ENCODE assay signal across 10 cellular contexts in genomic region chr5:159764283-159764927, GRCh38.
DNase-seq lines count a peak whose midpoint lies in the region; FAIRE-seq and TF ChIP-seq lines count a peak whose summit lies in the region.
"Had no signal": no experiment of that assay in that cellular context is flagged by ENCODE, and none has a peak within 500 bp of the region (broad histone marks: within the 10 kb centered on the region; RNA-seq: fewer than 3 reads in every experiment).

No MANE protein-coding gene starts in this region.

- H3K79me2 ChIP-seq in H1 (ENCODE audit: control insufficient read depth in 1 of 2, insufficient read depth in 2 of 2, low read length in 2 of 2), result no peaks in the 10 kb centered on the region

- no peak overlapping the region for H3K27ac Mint-ChIP-seq in CD4-positive, alpha-beta memory T cell

- H2AK5ac ChIP-seq in H1 (ENCODE audit: low read depth, low read length), result no peak overlapping the region

- no peak overlapping the region for H4K91ac ChIP-seq in H1 (replicated peaks; ENCODE audit: insufficient read length, low read length)

- no peaks in the 10 kb centered on the region for H4K20me1 ChIP-seq in H1 (replicated peaks in 1 of 2; ENCODE audit: control insufficient read depth in 1 of 2, insufficient read depth in 2 of 2, low read length in 2 of 2)

- no peak overlapping the region for H4K8ac ChIP-seq in H1 (ENCODE audit: extremely low read depth, insufficient read depth, low read length)

- H3K23ac ChIP-seq in H1 (ENCODE audit: insufficient read length), result no peak overlapping the region

- H3K27me3 ChIP-seq in H1 (replicated peaks in 1 of 4; ENCODE audit: control insufficient read depth in 3 of 4, extremely low read depth in 1 of 4, insufficient read depth in 3 of 4, low read length in 3 of 4), result no peaks in the 10 kb centered on the region
- no peaks in the 10 kb centered on the region for H3K27me3 ChIP-seq in CD4-positive, alpha-beta memory T cell (ENCODE audit: insufficient read depth, low read length)
- H3K27me3 ChIP-seq in esophagus squamous epithelium, result peaks cover 0 to 5% (median 0%) of the 10 kb centered on the region in 4 donors
- H3K27me3 ChIP-seq: vagina had no signal

- H3K9ac ChIP-seq in H1 (replicated peaks in 1 of 4; ENCODE audit: extremely low read depth in 1 of 4, low read depth in 3 of 4, low read length in 3 of 4), result no peak overlapping the region

- H2BK120ac ChIP-seq in H1 (replicated peaks; ENCODE audit: low read depth, low read length), result no peak overlapping the region

- WGBS in H1 (ENCODE audit: extremely low coverage in 1 of 2, insufficient coverage in 1 of 2, insufficient read length in 1 of 2, insufficient replicate concordance in 2 of 2, low coverage in 1 of 2, low lambda C conversion rate in 2 of 2, missing lambda C conversion rate in 1 of 2), 2 experiments, result 83% methylated on average over 6 of the region's 6 CpGs; no CpG with 5 or more reads in 1 of the 2 experiments
- WGBS in esophagus squamous epithelium, 2 donors, result 50 to 51% methylated on average over 6 of the region's 6 CpGs

- no peak for TF ChIP-seq POLR2A in H1 (IDR thresholded peaks at IDR 0.05; ENCODE audit: control extremely low read depth in 1 of 2, low read depth in 2 of 2, low read length in 2 of 2)
- no peak for TF ChIP-seq POLR2A in esophagus squamous epithelium (IDR thresholded peaks at IDR 0.05)

- H3K4me2 ChIP-seq in H1 (ENCODE audit: insufficient read depth in 1 of 2, low read depth in 2 of 2, low read length in 2 of 2), result no peak overlapping the region

- H3K4me3 ChIP-seq in H1 (ENCODE audit: extremely low read depth in 1 of 4, insufficient read depth in 2 of 4, low read depth in 3 of 4, low read length in 4 of 4) (no peak overlapping the region), esophagus squamous epithelium (no peak overlapping the region)
- no peak overlapping the region for H3K4me3 ChIP-seq in CD4-positive, alpha-beta memory T cell (ENCODE audit: low read length in 2 of 2)
- H3K4me3 ChIP-seq: vagina had no signal

- POLR2A ChIA-PET in H1 (lab: Charles Lee; ENCODE audit: partially characterized antibody), result no interaction called here
- POLR2A ChIA-PET in CD4-positive, alpha-beta memory T cell (lab: Charles Lee; ENCODE audit: partially characterized antibody), result no interaction called here

- DNase-seq in ELR (ENCODE audit: low read depth) (peak; percentile 84), NOMO-1 (lab: John Stamatoyannopoulos, UW; ENCODE audit: unreplicated experiment in 2 of 2) (peak; percentile 80 to 84), H1 (ENCODE audit: low read depth in 1 of 2, low spot score in 2 of 2) (no peak), non-pigmented ciliary epithelial cell (ENCODE audit: low read depth) (peak; percentile 72), esophagus squamous epithelium (lab: John Stamatoyannopoulos, UW) (no peak), NCI-H1436 (lab: John Stamatoyannopoulos, UW) (no peak), DMS153 (lab: John Stamatoyannopoulos, UW) (no peak)
- DNase-seq in CD4-positive, alpha-beta memory T cell, result no peak
- DNase-seq: NCI-H526 had no signal

- no peak overlapping the region for H2BK5ac ChIP-seq in H1 (ENCODE audit: low read depth, low read length)

- H3K14ac ChIP-seq in H1 (ENCODE audit: insufficient read length), result no peak overlapping the region

- H2BK15ac ChIP-seq in H1 (ENCODE audit: low read length), result no peak overlapping the region

- no peaks in the 10 kb centered on the region for H3K9me3 ChIP-seq in H1 (ENCODE audit: insufficient read depth in 2 of 2, low read depth in 1 of 2, low read length in 1 of 2)
- no peaks in the 10 kb centered on the region for H3K9me3 ChIP-seq in CD4-positive, alpha-beta memory T cell (ENCODE audit: control insufficient read depth in 1 of 2, low read length in 2 of 2)
- no peaks in the 10 kb centered on the region for H3K9me3 ChIP-seq in esophagus squamous epithelium
- H3K9me3 ChIP-seq: vagina had no signal

- no peak overlapping the region for H4K5ac ChIP-seq in H1 (ENCODE audit: insufficient read length, low read depth, low read length)

- H2BK20ac ChIP-seq in H1 (ENCODE audit: low read length), result no peak overlapping the region

- H3K79me1 ChIP-seq in H1 (ENCODE audit: low read depth, low read length), result no peaks in the 10 kb centered on the region

- H3K23me2 ChIP-seq in H1 (ENCODE audit: low read depth, low read length), result no peaks in the 10 kb centered on the region

- peaks cover 9 to 12% of the 10 kb centered on the region in 2 donors for H3K27me3 Mint-ChIP-seq in CD4-positive, alpha-beta memory T cell

- H2AFZ ChIP-seq in H1 (ENCODE audit: low read length), result no peak overlapping the region; the same call in 1 of the 2 replicates

- H3K27ac ChIP-seq in H1 (ENCODE audit: low read depth, low read length) (no peak overlapping the region), esophagus squamous epithelium (no peak overlapping the region)
- no peak overlapping the region for H3K27ac ChIP-seq in CD4-positive, alpha-beta memory T cell (ENCODE audit: low read depth, low read length)
- H3K27ac ChIP-seq: vagina had no signal

- H3K4ac ChIP-seq in H1 (replicated peaks; ENCODE audit: insufficient read length, low read depth, low read length), result no peak overlapping the region

- no peak for FAIRE-seq in H1 (lab: Jason Lieb, UNC)

- no peak overlapping the region for H3K18ac ChIP-seq in H1 (ENCODE audit: extremely low read depth, low read length)

- no peak for TF ChIP-seq RAD21 in H1 (IDR thresholded peaks at IDR 0.05 in 1 of 2, conservative IDR thresholded peaks at IDR 0.05 in 1 of 2; ENCODE audit: low read depth in 2 of 2, low read length in 2 of 2)

- TF ChIP-seq EP300 in H1 (IDR thresholded peaks at IDR 0.05; ENCODE audit: borderline replicate concordance in 1 of 2, low read depth in 2 of 2, low read length in 2 of 2), result no peak

- peaks cover 0 to 7% (median 2%) of the 10 kb centered on the region in 4 donors for H3K4me1 Mint-ChIP-seq in CD4-positive, alpha-beta memory T cell

- H3K9me3 Mint-ChIP-seq in CD4-positive, alpha-beta memory T cell, result peaks cover 0 to 4% (median 0%) of the 10 kb centered on the region in 8 donors

- no peak overlapping the region for H3K4me3 Mint-ChIP-seq in CD4-positive, alpha-beta memory T cell

- H3K56ac ChIP-seq in H1 (replicated peaks; ENCODE audit: insufficient read length, low read depth, low read length), result no peak overlapping the region

- H2BK12ac ChIP-seq in H1 (ENCODE audit: low read depth, low read length), result no peak overlapping the region

- peaks cover 4 to 13% (median 8%) of the 10 kb centered on the region in 4 experiments; a peak in 5 of 7 replicates for H3K4me1 ChIP-seq in H1 (replicated peaks in 1 of 4; ENCODE audit: control insufficient read depth in 3 of 4, insufficient read depth in 4 of 4, low read length in 3 of 4)
- H3K4me1 ChIP-seq in CD4-positive, alpha-beta memory T cell (ENCODE audit: insufficient read depth, low read length), result no peaks in the 10 kb centered on the region
- H3K4me1 ChIP-seq in esophagus squamous epithelium, result no peaks in the 10 kb centered on the region
- H3K4me1 ChIP-seq: vagina had no signal

- TF ChIP-seq CTCF in H1 (IDR thresholded peaks at IDR 0.05; ENCODE audit: control extremely low read depth in 1 of 3, insufficient read depth in 1 of 3, low read depth in 1 of 3, low read length in 3 of 3), result no peak
- no peak for TF ChIP-seq CTCF in esophagus squamous epithelium (IDR thresholded peaks at IDR 0.05)

- no peaks in the 10 kb centered on the region for H3K36me3 Mint-ChIP-seq in CD4-positive, alpha-beta memory T cell

- CTCF ChIA-PET in H1 (lab: Charles Lee; ENCODE audit: partially characterized antibody), result interaction anchor here (0.9 to 1.9 kb wide), 4 partner anchors 9 to 248 kb away, joined by 3 to 12 read pairs (median 4); no protein-coding TSS in a partner anchor
- CTCF ChIA-PET in CD4-positive, alpha-beta memory T cell (lab: Charles Lee; ENCODE audit: partially characterized antibody), result no interaction called here

- intact Hi-C loops in CD4-positive, alpha-beta memory T cell (cut with micrococcal nuclease), result no loop called here
- intact Hi-C loops in esophagus squamous epithelium (cut with DNase I), result no loop called here

- H3K36me3 ChIP-seq in H1 (ENCODE audit: control insufficient read depth in 2 of 4, insufficient read depth in 4 of 4, low read length in 3 of 4) (no peaks in the 10 kb centered on the region), esophagus squamous epithelium (no peaks in the 10 kb centered on the region)
- H3K36me3 ChIP-seq in CD4-positive, alpha-beta memory T cell (ENCODE audit: insufficient read depth, low read length), result no peaks in the 10 kb centered on the region
- H3K36me3 ChIP-seq: vagina had no signal

TF ChIP-seq in H1, 55 proteins besides CTCF, POLR2A, EP300 and RAD21:
- no peak for TF ChIP-seq CTBP2 (IDR thresholded peaks at IDR 0.05; ENCODE audit: borderline replicate concordance, insufficient read depth, insufficient read length, low read length)
- no peak for TF ChIP-seq BACH1 (IDR thresholded peaks at IDR 0.05; ENCODE audit: low read length)
- no peak for TF ChIP-seq FOSL1 (IDR thresholded peaks at IDR 0.05; ENCODE audit: insufficient read depth, low read depth, low read length)
- no peak for TF ChIP-seq YY1 (IDR thresholded peaks at IDR 0.05; ENCODE audit: low read depth, low read length)
- no peak for TF ChIP-seq MAFK (IDR thresholded peaks at IDR 0.05; ENCODE audit: low read depth, low read length)
- no peak for TF ChIP-seq SP4 (IDR thresholded peaks at IDR 0.05; ENCODE audit: low read length)
- TF ChIP-seq CHD2 (IDR thresholded peaks at IDR 0.05; ENCODE audit: low read length), result no peak
- TF ChIP-seq USF2 (IDR thresholded peaks at IDR 0.05; ENCODE audit: low read length), result peak; percentile 30; the same call in 1 of the 2 replicates
- TF ChIP-seq KDM1A (IDR thresholded peaks at IDR 0.05; ENCODE audit: borderline replicate concordance, low read length), result peak; percentile 49; the same call in 1 of the 2 replicates
- no peak for TF ChIP-seq HDAC2 (IDR thresholded peaks at IDR 0.05; ENCODE audit: borderline replicate concordance in 1 of 2, low read depth in 2 of 2, low read length in 2 of 2)
- TF ChIP-seq TAF1 (IDR thresholded peaks at IDR 0.05; ENCODE audit: low read depth, low read length), result no peak
- no peak for TF ChIP-seq NRF1 (IDR thresholded peaks at IDR 0.05; ENCODE audit: low read depth, low read length)
- no peak for TF ChIP-seq MAX (IDR thresholded peaks at IDR 0.05)
- no peak for TF ChIP-seq POLR2AphosphoS5 (IDR thresholded peaks at IDR 0.05; ENCODE audit: low read depth, low read length)

Comparison
In these comparisons a context has a peak if more than half of its experiments do, and no peak if none do; other contexts are left out.
1. DNase-seq: peak in ELR (single experiment), NOMO-1 (2 of 2) and non-pigmented ciliary epithelial cell (single experiment); none in H1 (0 of 2), CD4-positive, alpha-beta memory T cell (0 of 5), esophagus squamous epithelium (single experiment), NCI-H1436 (single experiment) and DMS153 (single experiment).